1 cellular context compared by ENCODE assay signal in genomic region chr2:189763908-189764661, GRCh38.
TF ChIP-seq lines count a peak whose summit lies in the region.

No MANE protein-coding gene starts in this region.

TF ChIP-seq in HepG2, 621 proteins besides CTCF, POLR2A, EP300 and RAD21 (continues in another document):
- TF ChIP-seq SMYD3 (CRISPR knock-in tag; IDR thresholded peaks at IDR 0.05), result 0 out of 2 replicates have a peak, but pooled peaks have one; percentile 25
- no peak for TF ChIP-seq HHEX (CRISPR knock-in tag; IDR thresholded peaks at IDR 0.05)
- TF ChIP-seq ZFY (CRISPR knock-in tag; IDR thresholded peaks at IDR 0.05), result no peak
- TF ChIP-seq ZBTB40 (IDR thresholded peaks at IDR 0.05), result no peak
- TF ChIP-seq ZBTB40 (CRISPR knock-in tag; IDR thresholded peaks at IDR 0.05), result no peak
- no peak for TF ChIP-seq PRDM10 (CRISPR knock-in tag; IDR thresholded peaks at IDR 0.05; ENCODE audit: low read depth)
- no peak for TF ChIP-seq FOXK2 (IDR thresholded peaks at IDR 0.05)
- TF ChIP-seq ARID3A (IDR thresholded peaks at IDR 0.05; ENCODE audit: low read depth, low read length), result no peak
- no peak for TF ChIP-seq FOXJ3 (CRISPR knock-in tag; IDR thresholded peaks at IDR 0.05; ENCODE audit: borderline replicate concordance)
- no peak for TF ChIP-seq AHDC1 (CRISPR knock-in tag; IDR thresholded peaks at IDR 0.05; ENCODE audit: borderline replicate concordance)
- TF ChIP-seq ONECUT2 (CRISPR knock-in tag; IDR thresholded peaks at IDR 0.05), result no peak
- no peak for TF ChIP-seq RELA (CRISPR knock-in tag; IDR thresholded peaks at IDR 0.05)
- no peak for TF ChIP-seq HMGXB3 (CRISPR knock-in tag; IDR thresholded peaks at IDR 0.05; ENCODE audit: borderline replicate concordance)
- no peak for TF ChIP-seq AGO1 (IDR thresholded peaks at IDR 0.05; ENCODE audit: low read depth, low read length, poor library complexity, severe bottlenecking)
- peak; percentile 11; the same call in 1 of the 2 replicates for TF ChIP-seq STAG1 (CRISPR knock-in tag; IDR thresholded peaks at IDR 0.05)
- TF ChIP-seq ZNF34 (CRISPR knock-in tag; IDR thresholded peaks at IDR 0.05; ENCODE audit: borderline replicate concordance), result no peak
- TF ChIP-seq RXRA (CRISPR knock-in tag; IDR thresholded peaks at IDR 0.05), result no peak
- no peak for TF ChIP-seq ZNF263 (CRISPR knock-in tag; IDR thresholded peaks at IDR 0.05)
- TF ChIP-seq SSRP1 (CRISPR knock-in tag; IDR thresholded peaks at IDR 0.05), result 0 out of 2 replicates have a peak, but pooled peaks have one; percentile 52
- no peak for TF ChIP-seq ATF1 (CRISPR knock-in tag; IDR thresholded peaks at IDR 0.05)
- TF ChIP-seq SRY (CRISPR knock-in tag; IDR thresholded peaks at IDR 0.05), result no peak
- no peak for TF ChIP-seq HOXA5 (CRISPR knock-in tag; IDR thresholded peaks at IDR 0.05)
- no peak for TF ChIP-seq ZNF503 (CRISPR knock-in tag; IDR thresholded peaks at IDR 0.05)
- TF ChIP-seq ZNF253 (CRISPR knock-in tag; IDR thresholded peaks at IDR 0.05; ENCODE audit: borderline replicate concordance), result no peak
- TF ChIP-seq ZNF329 (CRISPR knock-in tag; IDR thresholded peaks at IDR 0.05; ENCODE audit: low read depth), result no peak
- no peak for TF ChIP-seq GABPB1 (CRISPR knock-in tag; IDR thresholded peaks at IDR 0.05)
